1 cellular context compared by ENCODE assay signal in genomic region chr3:126083138-126083445, GRCh38.
TF ChIP-seq lines count a peak whose summit lies in the region.

No MANE protein-coding gene starts in this region.

TF ChIP-seq in SK-N-SH, 30 proteins besides CTCF, POLR2A, EP300 and RAD21 (continued from another document):
- TF ChIP-seq, protein P1, sequence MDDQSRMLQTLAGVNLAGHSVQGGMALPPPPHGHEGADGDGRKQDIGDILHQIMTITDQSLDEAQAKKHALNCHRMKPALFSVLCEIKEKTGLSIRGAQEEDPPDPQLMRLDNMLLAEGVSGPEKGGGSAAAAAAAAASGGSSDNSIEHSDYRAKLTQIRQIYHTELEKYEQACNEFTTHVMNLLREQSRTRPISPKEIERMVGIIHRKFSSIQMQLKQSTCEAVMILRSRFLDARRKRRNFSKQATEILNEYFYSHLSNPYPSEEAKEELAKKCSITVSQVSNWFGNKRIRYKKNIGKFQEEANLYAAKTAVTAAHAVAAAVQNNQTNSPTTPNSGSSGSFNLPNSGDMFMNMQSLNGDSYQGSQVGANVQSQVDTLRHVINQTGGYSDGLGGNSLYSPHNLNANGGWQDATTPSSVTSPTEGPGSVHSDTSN (IDR thresholded peaks at IDR 0.05): no peak
- TF ChIP-seq USF1 (IDR thresholded peaks at IDR 0.05; ENCODE audit: borderline replicate concordance, low read depth) (no peak), NRF1 (IDR thresholded peaks at IDR 0.05; ENCODE audit: low read depth, low read length) (no peak), GATA2 (CRISPR knock-in tag; IDR thresholded peaks at IDR 0.05) (no peak), ZBTB33 (IDR thresholded peaks at IDR 0.05; ENCODE audit: borderline replicate concordance, low read depth) (no peak), RFX5 (IDR thresholded peaks at IDR 0.05; ENCODE audit: low read length) (no peak), TEAD4 (IDR thresholded peaks at IDR 0.05; ENCODE audit: borderline replicate concordance, insufficient read depth) (no peak)
- TF ChIP-seq, protein P2, sequence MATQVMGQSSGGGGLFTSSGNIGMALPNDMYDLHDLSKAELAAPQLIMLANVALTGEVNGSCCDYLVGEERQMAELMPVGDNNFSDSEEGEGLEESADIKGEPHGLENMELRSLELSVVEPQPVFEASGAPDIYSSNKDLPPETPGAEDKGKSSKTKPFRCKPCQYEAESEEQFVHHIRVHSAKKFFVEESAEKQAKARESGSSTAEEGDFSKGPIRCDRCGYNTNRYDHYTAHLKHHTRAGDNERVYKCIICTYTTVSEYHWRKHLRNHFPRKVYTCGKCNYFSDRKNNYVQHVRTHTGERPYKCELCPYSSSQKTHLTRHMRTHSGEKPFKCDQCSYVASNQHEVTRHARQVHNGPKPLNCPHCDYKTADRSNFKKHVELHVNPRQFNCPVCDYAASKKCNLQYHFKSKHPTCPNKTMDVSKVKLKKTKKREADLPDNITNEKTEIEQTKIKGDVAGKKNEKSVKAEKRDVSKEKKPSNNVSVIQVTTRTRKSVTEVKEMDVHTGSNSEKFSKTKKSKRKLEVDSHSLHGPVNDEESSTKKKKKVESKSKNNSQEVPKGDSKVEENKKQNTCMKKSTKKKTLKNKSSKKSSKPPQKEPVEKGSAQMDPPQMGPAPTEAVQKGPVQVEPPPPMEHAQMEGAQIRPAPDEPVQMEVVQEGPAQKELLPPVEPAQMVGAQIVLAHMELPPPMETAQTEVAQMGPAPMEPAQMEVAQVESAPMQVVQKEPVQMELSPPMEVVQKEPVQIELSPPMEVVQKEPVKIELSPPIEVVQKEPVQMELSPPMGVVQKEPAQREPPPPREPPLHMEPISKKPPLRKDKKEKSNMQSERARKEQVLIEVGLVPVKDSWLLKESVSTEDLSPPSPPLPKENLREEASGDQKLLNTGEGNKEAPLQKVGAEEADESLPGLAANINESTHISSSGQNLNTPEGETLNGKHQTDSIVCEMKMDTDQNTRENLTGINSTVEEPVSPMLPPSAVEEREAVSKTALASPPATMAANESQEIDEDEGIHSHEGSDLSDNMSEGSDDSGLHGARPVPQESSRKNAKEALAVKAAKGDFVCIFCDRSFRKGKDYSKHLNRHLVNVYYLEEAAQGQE (IDR thresholded peaks at IDR 0.05; ENCODE audit: low read depth, low read length): no peak
- TF ChIP-seq, protein P3, sequence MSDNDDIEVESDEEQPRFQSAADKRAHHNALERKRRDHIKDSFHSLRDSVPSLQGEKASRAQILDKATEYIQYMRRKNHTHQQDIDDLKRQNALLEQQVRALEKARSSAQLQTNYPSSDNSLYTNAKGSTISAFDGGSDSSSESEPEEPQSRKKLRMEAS (IDR thresholded peaks at IDR 0.05; ENCODE audit: low read depth): no peak
